Comparison of ENCODE assay signal across 1 cellular context in genomic region chr5:17269201-17269600, GRCh38.
TF ChIP-seq lines count a peak whose summit lies in the region.

No MANE protein-coding gene starts in this region.

TF ChIP-seq in GM23338, 12 proteins besides CTCF, POLR2A, EP300 and RAD21 (continued from another document):
- TF ChIP-seq ZNF462 (CRISPR knock-in tag; IDR thresholded peaks at IDR 0.05) (no peak), ETS1 (IDR thresholded peaks at IDR 0.05) (no peak), NANOG (IDR thresholded peaks at IDR 0.05; ENCODE audit: borderline replicate concordance) (no peak), EZH2 (IDR thresholded peaks at IDR 0.05; ENCODE audit: low read depth, unreplicated experiment) (no peak), ZNF331 (CRISPR knock-in tag; IDR thresholded peaks at IDR 0.05; ENCODE audit: low read depth) (no peak), STAT1 (IDR thresholded peaks at IDR 0.05; ENCODE audit: unreplicated experiment) (no peak), JUNB (IDR thresholded peaks at IDR 0.05; ENCODE audit: unreplicated experiment) (no peak), POLR2AphosphoS5 (IDR thresholded peaks at IDR 0.05; ENCODE audit: low read depth) (no peak)
